1 cellular context compared by ENCODE assay signal in genomic region chr17:8991514-8992285, GRCh38.
TF ChIP-seq lines count a peak whose summit lies in the region.

No MANE protein-coding gene starts in this region.

TF ChIP-seq in H1, 55 proteins besides CTCF, POLR2A, EP300 and RAD21 (continued from another document):
- TF ChIP-seq MAX (IDR thresholded peaks at IDR 0.05) = no peak
- TF ChIP-seq RNF2 (IDR thresholded peaks at IDR 0.05; ENCODE audit: borderline replicate concordance, low read depth, low read length, missing control alignments, poor library complexity, severe bottlenecking) = no peak
- no peak for TF ChIP-seq CEBPB (IDR thresholded peaks at IDR 0.05; ENCODE audit: low read depth, low read length)
- TF ChIP-seq TAF7 (optimal IDR thresholded peaks at IDR 0.05; ENCODE audit: borderline replicate concordance, low read depth, low read length) = no peak
- no peak for TF ChIP-seq SIN3A (conservative IDR thresholded peaks at IDR 0.05 in 1 of 2, IDR thresholded peaks at IDR 0.05 in 1 of 2; ENCODE audit: low read depth in 1 of 2, low read length in 2 of 2)
- no peak for TF ChIP-seq SP2 (IDR thresholded peaks at IDR 0.05; ENCODE audit: low read length)
- no peak for TF ChIP-seq EGR1 (IDR thresholded peaks at IDR 0.05; ENCODE audit: borderline replicate concordance, low read depth, low read length)
- no peak for TF ChIP-seq NRF1 (IDR thresholded peaks at IDR 0.05; ENCODE audit: low read depth, low read length)
- no peak for TF ChIP-seq ATF3 (IDR thresholded peaks at IDR 0.05; ENCODE audit: insufficient read depth, low read depth, low read length)
- TF ChIP-seq CHD2 (IDR thresholded peaks at IDR 0.05; ENCODE audit: low read length) = no peak
- 0 out of 2 replicates have a peak, but pooled peaks have one; percentile 40 for TF ChIP-seq YY1 (IDR thresholded peaks at IDR 0.05; ENCODE audit: low read depth, low read length)
- no peak for TF ChIP-seq TCF12 (IDR thresholded peaks at IDR 0.05; ENCODE audit: low read depth, low read length)
- no peak for TF ChIP-seq SRF (IDR thresholded peaks at IDR 0.05; ENCODE audit: low read depth, low read length)
- TF ChIP-seq JUND (IDR thresholded peaks at IDR 0.05; ENCODE audit: low read length) = no peak
